In genomic region chr3:52845157-52845556, GRCh38 we compare ENCODE assay signal across 9 cellular contexts. TPM values are rescaled to one million over a fixed set of nuclear protein-coding genes. Genes with fewer than 3 reads are reported as not detected.
DNase-seq lines count a peak whose midpoint lies in the region; ATAC-seq and TF ChIP-seq lines count a peak whose summit lies in the region.
"Had no signal": no experiment of that assay in that cellular context is flagged by ENCODE, and none has a peak within 500 bp of the region (broad histone marks: within the 10 kb centered on the region; RNA-seq: fewer than 3 reads in every experiment).

No MANE protein-coding gene starts in this region.

- no peaks in the 10 kb centered on the region for H3K9me3 ChIP-seq in aorta (ENCODE audit: control insufficient read depth, low read length)

- H3K9me3 Mint-ChIP-seq in activated CD4-positive, alpha-beta T cell treated with anti-CD3 and anti-CD28 coated beads, Interleukin-2, amount 10 ng/mL, durations not matched to agents 7 days and 5 days, result no peaks in the 10 kb centered on the region

- POLR2A ChIA-PET in activated CD4-positive, alpha-beta T cell treated with anti-CD3 and anti-CD28 coated beads, Interleukin-2, amount 10 ng/mL, durations not matched to agents 7 days and 5 days (lab: Charles Lee), result no interaction called here

- peak overlapping the region; percentile 83 to 91 for H3K27ac ChIP-seq in aorta (ENCODE audit: low read depth in 1 of 2, low read length in 2 of 2)

- peak overlapping the region; percentile 38 for H3K27ac Mint-ChIP-seq in activated CD4-positive, alpha-beta T cell treated with anti-CD3 and anti-CD28 coated beads, Interleukin-2, amount 10 ng/mL, durations not matched to agents 7 days and 5 days

- H3K36me3 ChIP-seq in aorta (ENCODE audit: control insufficient read depth in 1 of 2, insufficient read depth in 2 of 2, low read length in 1 of 2), result peaks cover 0 to 1% of the 10 kb centered on the region in 2 donors

- no peaks in the 10 kb centered on the region for H3K27me3 ChIP-seq in aorta (ENCODE audit: control insufficient read depth in 1 of 2, insufficient read depth in 2 of 2, low read length in 1 of 2)

- WGBS in aorta, 2 donors, result 2 to 3% methylated on average over 6 of the region's 6 CpGs

- ATAC-seq in aorta (ENCODE audit: low FRiP score), result peak; percentile 85

- intact Hi-C loops in aorta (cut with DNase I), result loop anchor here in 1 of 2 donors (2.0 kb wide), 1 partner anchor 48 kb away; no protein-coding TSS in a partner anchor

- TF ChIP-seq CTCF in foreskin fibroblast (IDR thresholded peaks at IDR 0.05; ENCODE audit: low read depth, low read length), result no peak

- no peaks in the 10 kb centered on the region for H3K27me3 Mint-ChIP-seq in activated CD4-positive, alpha-beta T cell treated with anti-CD3 and anti-CD28 coated beads, Interleukin-2, amount 10 ng/mL, durations not matched to agents 7 days and 5 days

- CTCF ChIA-PET in activated CD4-positive, alpha-beta T cell treated with anti-CD3 and anti-CD28 coated beads, Interleukin-2, amount 10 ng/mL, durations not matched to agents 7 days and 5 days (lab: Charles Lee), result interaction anchor here (1.0 to 1.2 kb wide), 4 partner anchors 11 to 668 kb away, joined by 3 read pairs; no protein-coding TSS in a partner anchor

- H3K4me3 Mint-ChIP-seq in activated CD4-positive, alpha-beta T cell treated with anti-CD3 and anti-CD28 coated beads, Interleukin-2, amount 10 ng/mL, durations not matched to agents 7 days and 5 days, result no peak overlapping the region

- H3K36me3 Mint-ChIP-seq in activated CD4-positive, alpha-beta T cell treated with anti-CD3 and anti-CD28 coated beads, Interleukin-2, amount 10 ng/mL, durations not matched to agents 7 days and 5 days (ENCODE audit: low read depth), result peaks cover 8% of the 10 kb centered on the region

- H3K4me3 ChIP-seq in foreskin fibroblast (ENCODE audit: low read depth in 1 of 2, low read length in 2 of 2) (no peak overlapping the region), aorta (ENCODE audit: low read length in 2 of 2) (no peak overlapping the region)

- no peak for DNase-seq in activated CD4-positive, alpha-beta T cell treated with anti-CD3 and anti-CD28 coated beads, Interleukin-2, amount 10 ng/mL, durations not matched to agents 7 days and 5 days
- DNase-seq in activated CD4-positive, alpha-beta T cell treated with anti-CD3 and anti-CD28 coated beads for 48 hours, result no peak
- peak; percentile 47 to 66 for DNase-seq in foreskin fibroblast
- peak; percentile 69 for DNase-seq in myocyte (ENCODE audit: low read depth)
- peak; percentile 85 to 86 for DNase-seq in aorta
- no peak for DNase-seq in central memory CD4-positive, alpha-beta T cell
- DNase-seq in cerebellum (ENCODE audit: low spot score), result no peak
- DNase-seq in NCI-H524 treated with DMSO at 0.1 percent for 48 hours (lab: John Stamatoyannopoulos, UW), result no peak

- peaks cover 0 to 6% of the 10 kb centered on the region in 2 donors for H3K4me1 ChIP-seq in aorta (ENCODE audit: control insufficient read depth in 1 of 2, insufficient read depth in 2 of 2, low read length in 2 of 2)

- peaks cover 18% of the 10 kb centered on the region for H3K4me1 Mint-ChIP-seq in activated CD4-positive, alpha-beta T cell treated with anti-CD3 and anti-CD28 coated beads, Interleukin-2, amount 10 ng/mL, durations not matched to agents 7 days and 5 days

RNA-seq across cellular contexts. Expression of gene MUSTN1, which starts 10.3 kb away (rescaled TPM):
- 1 to 10 TPM in 1 of 2 experiments, not detected in 1; 2.8 TPM for total RNA-seq in activated CD4-positive, alpha-beta T cell treated with anti-CD3 and anti-CD28 coated beads, Interleukin-2, amount 10 ng/mL, durations not matched to agents 7 days and 5 days
- total RNA-seq in myocyte (78.0 and 84.9 TPM in 2 replicates), aorta (10 to 100 TPM; 56.8 to 86.6 TPM), cerebellum (0.82 TPM)
- polyA plus RNA-seq in myocyte (2012), result 25.3 TPM
- polyA plus RNA-seq in aorta, result 100 to 1,000 TPM in 1 of 2 donors, 10 to 100 TPM in 1; 29.7 to 474 TPM
- total RNA-seq: renal cortical epithelial cell had no signal

RNA-seq across cellular contexts. Expression of gene ITIH4, which starts 14.7 kb away (rescaled TPM):
- total RNA-seq in activated CD4-positive, alpha-beta T cell treated with anti-CD3 and anti-CD28 coated beads, Interleukin-2, amount 10 ng/mL, durations not matched to agents 7 days and 5 days, result 10 to 100 TPM; 25.5 to 28.6 TPM
- total RNA-seq in myocyte (5.0 and 5.4 TPM in 2 replicates), aorta (10 to 100 TPM; 55.4 to 88.7 TPM), cerebellum (8.0 TPM)
- polyA plus RNA-seq in myocyte (2012), result 4.6 TPM
- polyA plus RNA-seq in aorta, result 100 to 1,000 TPM in 1 of 2 donors, 10 to 100 TPM in 1; 25.0 to 368 TPM

RNA-seq across cellular contexts. Expression of gene ITIH3, which starts 50.6 kb away (rescaled TPM):
- not detected for total RNA-seq in activated CD4-positive, alpha-beta T cell treated with anti-CD3 and anti-CD28 coated beads, Interleukin-2, amount 10 ng/mL, durations not matched to agents 7 days and 5 days
- total RNA-seq in myocyte, result not detected in 2 replicates
- 14.8 TPM for polyA plus RNA-seq in myocyte (2012)
- total RNA-seq in aorta, result 1 to 10 TPM; 5.7 to 6.8 TPM
- polyA plus RNA-seq in aorta, result 10 to 100 TPM in 1 of 2 donors, 1 to 10 TPM in 1; 2.4 to 75.1 TPM
- total RNA-seq in cerebellum, result 0.45 TPM
- total RNA-seq: renal cortical epithelial cell had no signal

RNA-seq across cellular contexts. Expression of gene STIMATE, which starts 52.2 kb away (rescaled TPM):
- total RNA-seq in activated CD4-positive, alpha-beta T cell treated with anti-CD3 and anti-CD28 coated beads, Interleukin-2, amount 10 ng/mL, durations not matched to agents 7 days and 5 days, result 10 to 100 TPM; 30.1 to 35.0 TPM
- total RNA-seq in myocyte (8.9 and 9.2 TPM in 2 replicates), aorta (10 to 100 TPM; 36.6 to 38.6 TPM), cerebellum (11.3 TPM)
- polyA plus RNA-seq in myocyte (2012), result 17.2 TPM
- 10 to 100 TPM; 17.7 to 26.6 TPM for polyA plus RNA-seq in aorta

Comparison
In these comparisons a context has a peak if more than half of its experiments do, and no peak if none do; other contexts are left out.
1. DNase-seq: peak in foreskin fibroblast (2 of 2), myocyte (single experiment) and aorta (2 of 2); none in activated CD4-positive, alpha-beta T cell treated with anti-CD3 and anti-CD28 coated beads, Interleukin-2, amount 10 ng/mL, durations not matched to agents 7 days and 5 days (single experiment), activated CD4-positive, alpha-beta T cell treated with anti-CD3 and anti-CD28 coated beads for 48 hours (single experiment), central memory CD4-positive, alpha-beta T cell (single experiment), cerebellum (single experiment) and NCI-H524 treated with DMSO at 0.1 percent for 48 hours (single experiment).
2. RNA of gene MUSTN1, which starts 10.3 kb away (total RNA-seq): 56.8 to 86.6 TPM in aorta and 78.0 to 84.9 TPM in myocyte; 2.8 TPM in activated CD4-positive, alpha-beta T cell treated with anti-CD3 and anti-CD28 coated beads, Interleukin-2, amount 10 ng/mL, durations not matched to agents 7 days and 5 days and 0.82 TPM in cerebellum (single experiment); every median in the first group is over 10 times any median in the second.